17 cellular contexts compared by ENCODE assay signal in genomic region chr13:41765020-41765419, GRCh38.
"Had no signal": no experiment of that assay in that cellular context is flagged by ENCODE, and none has a peak within 500 bp of the region (broad histone marks: within the 10 kb centered on the region; RNA-seq: fewer than 3 reads in every experiment).

No MANE protein-coding gene starts in this region.

- H3K4me1 Mint-ChIP-seq: activated B cell treated with CpG ODN at 0.5 μM for 24 hours had no signal

- H3K4me3 Mint-ChIP-seq: activated B cell treated with CpG ODN at 0.5 μM for 24 hours; activated naive CD4-positive, alpha-beta T cell treated with anti-CD3 and anti-CD28 coated beads, Interleukin-2, amount 10 ng/mL, durations not matched to agents 7 days and 5 days; natural killer cell treated with Interleukin-12 subunit alpha and Interleukin-12 subunit beta and Interleukin-15 and Interleukin-18, amount 100 ng/mL, for 72 hours had no signal

- H3K27ac ChIP-seq: hepatocyte, left lung, tibial nerve, vagina had no signal

- H3K27me3 Mint-ChIP-seq: activated B cell treated with CpG ODN at 0.5 μM for 24 hours; activated naive CD4-positive, alpha-beta T cell treated with anti-CD3 and anti-CD28 coated beads, Interleukin-2, amount 10 ng/mL, durations not matched to agents 7 days and 5 days; natural killer cell treated with Interleukin-12 subunit alpha and Interleukin-12 subunit beta and Interleukin-15 and Interleukin-18, amount 100 ng/mL, for 72 hours; progenitor cell of endocrine pancreas had no signal

- H3K9me3 Mint-ChIP-seq: activated B cell treated with CpG ODN at 0.5 μM for 24 hours; activated naive CD4-positive, alpha-beta T cell treated with anti-CD3 and anti-CD28 coated beads, Interleukin-2, amount 10 ng/mL, durations not matched to agents 7 days and 5 days; activated T-helper 2 cell treated with anti-CD3 and anti-CD28 coated beads, Interferon-gamma antibody, Interleukin-2, Interleukin-4, amounts not matched to agents 10 μg/mL and 5 μg/mL and 100 μg/mL, durations not matched to agents 14 hours and 24 hours and 36 hours; natural killer cell treated with Interleukin-12 subunit alpha and Interleukin-12 subunit beta and Interleukin-15 and Interleukin-18, amount 100 ng/mL, for 72 hours had no signal

- H3K9me3 ChIP-seq: left lung, tibial nerve, vagina had no signal

- H3K27me3 ChIP-seq: cardiac muscle cell, hepatocyte, left lung, tibial nerve, vagina had no signal

- H3K27ac Mint-ChIP-seq: activated B cell treated with CpG ODN at 0.5 μM for 24 hours; activated naive CD4-positive, alpha-beta T cell treated with anti-CD3 and anti-CD28 coated beads, Interleukin-2, amount 10 ng/mL, durations not matched to agents 7 days and 5 days; activated T-helper 2 cell treated with anti-CD3 and anti-CD28 coated beads, Interferon-gamma antibody, Interleukin-2, Interleukin-4, amounts not matched to agents 10 μg/mL and 5 μg/mL and 100 μg/mL, durations not matched to agents 14 hours and 24 hours and 36 hours; natural killer cell treated with Interleukin-12 subunit alpha and Interleukin-12 subunit beta and Interleukin-15 and Interleukin-18, amount 100 ng/mL, for 72 hours; progenitor cell of endocrine pancreas had no signal

- H3K36me3 Mint-ChIP-seq: natural killer cell treated with Interleukin-12 subunit alpha and Interleukin-12 subunit beta and Interleukin-15 and Interleukin-18, amount 100 ng/mL, for 72 hours had no signal

- DNase-seq: activated B cell treated with CpG ODN at 0.5 μM for 24 hours; activated CD4-positive, alpha-beta T cell treated with anti-CD3 and anti-CD28 coated beads, Interleukin-2, amount 50 U/mL, for 48 hours; activated naive CD4-positive, alpha-beta T cell treated with anti-CD3 and anti-CD28 coated beads, Interleukin-2, amount 10 ng/mL, durations not matched to agents 7 days and 5 days; left lung; nucleus accumbens; right cardiac atrium; small intestine; stimulated activated CD4-positive, alpha-beta T cell treated with anti-CD3 and anti-CD28 coated beads, Interleukin-4, amount 100 ng/mL, for 24 hours; stimulated activated naive CD4-positive, alpha-beta T cell treated with Interleukin-2 at 50 U/mL for 16 hours; substantia nigra had no signal

- ATAC-seq: left lung; natural killer cell treated with Interleukin-12 subunit alpha and Interleukin-12 subunit beta and Interleukin-15 and Interleukin-18, amount 100 ng/mL, for 72 hours had no signal
